40 cellular contexts compared by ENCODE assay signal in the genomic region with DNA sequence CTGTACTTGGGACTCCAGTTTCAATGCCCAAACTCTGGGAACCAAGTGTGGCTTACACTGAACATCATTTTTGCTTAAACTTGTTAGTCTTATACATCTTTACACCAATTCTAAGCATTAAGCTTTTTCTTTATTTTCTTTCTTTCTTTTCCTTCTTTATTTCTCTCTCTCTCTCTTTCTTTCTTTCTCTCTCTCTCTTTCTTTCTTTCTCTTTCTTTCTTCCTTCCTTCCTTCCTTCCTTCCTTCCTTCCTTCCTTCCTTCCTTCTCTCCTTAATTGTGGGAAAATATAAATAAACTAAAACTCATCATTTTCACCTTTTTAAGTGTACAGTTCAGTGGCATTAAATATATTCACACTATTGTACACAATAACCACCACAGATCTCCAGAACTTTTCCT. TPM values are rescaled to one million over a fixed set of nuclear protein-coding genes. Genes with fewer than 3 reads are reported as not detected.
DNase-seq lines count a peak whose midpoint lies in the region; ATAC-seq, FAIRE-seq and TF ChIP-seq lines count a peak whose summit lies in the region.
"Had no signal": no experiment of that assay in that cellular context is flagged by ENCODE, and none has a peak within 500 bp of the region (broad histone marks: within the 10 kb centered on the region; RNA-seq: fewer than 3 reads in every experiment).

No MANE protein-coding gene starts in this region.

- in situ Hi-C loops in K562 (cut with MboI), result no loop called here

- peak overlapping the region; percentile 59 for H3K27ac Mint-ChIP-seq in activated T-cell treated with anti-CD3 and anti-CD28 coated beads, Interleukin-2, amount 50 U/mL, for 72 hours
- H3K27ac Mint-ChIP-seq: B cell; CD14-positive monocyte; CD4-positive, alpha-beta memory T cell; CD4-positive, alpha-beta T cell; CD4-positive, CD25-positive, alpha-beta regulatory T cell; CD8-positive, alpha-beta T cell had no signal

- CTCF ChIA-PET in HEK293 (lab: Yijun Ruan, JAX) (interaction anchor here (1.0 kb wide), 1 partner anchor 296 kb away, joined by 3 read pairs; no protein-coding TSS in a partner anchor), K562 (lab: Yijun Ruan, JAX; ENCODE audit: low intra/inter-chr PET ratio) (no interaction called here)

- no peaks in the 10 kb centered on the region for H3K9me3 ChIP-seq in HEK293 (ENCODE audit: control insufficient read depth, insufficient read depth, low read depth, low read length)
- no peaks in the 10 kb centered on the region for H3K9me3 ChIP-seq in K562 (replicated peaks; ENCODE audit: control insufficient read depth, insufficient read depth, low read depth, low read length)
- H3K9me3 ChIP-seq: A549; BE2C; BLaER1; BLaER1 treated with 17β-estradiol and CSF1 and Interleukin-3, amounts not matched to agents 10 nM and 100 nM had no signal

- POLR2A ChIA-PET in HEK293 (lab: Yijun Ruan, JAX), result no interaction called here
- POLR2A ChIA-PET in K562 (lab: Yijun Ruan, JAX), result no interaction called here

- H3K79me2 ChIP-seq in K562 (ENCODE audit: control insufficient read depth, insufficient read depth, low read length), result no peaks in the 10 kb centered on the region

- no peak for FAIRE-seq in K562 (lab: Jason Lieb, UNC)
- FAIRE-seq: A204.1, A549, D721Med had no signal

- peaks cover 2 to 3% of the 10 kb centered on the region in 2 donors for H3K9me3 Mint-ChIP-seq in activated T-cell treated with anti-CD3 and anti-CD28 coated beads, Interleukin-2, amount 50 U/mL, for 72 hours
- H3K9me3 Mint-ChIP-seq: CD4-positive, alpha-beta T cell; CD4-positive, CD25-positive, alpha-beta regulatory T cell; CD8-positive, alpha-beta memory T cell; CD8-positive, alpha-beta T cell had no signal

- H3K4me1 Mint-ChIP-seq in activated T-cell treated with anti-CD3 and anti-CD28 coated beads, Interleukin-2, amount 50 U/mL, for 72 hours (ENCODE audit: low read depth), result no peaks in the 10 kb centered on the region
- H3K4me1 Mint-ChIP-seq: B cell; CD4-positive, alpha-beta memory T cell; CD8-positive, alpha-beta memory T cell had no signal

- H3K27me3 ChIP-seq in K562 (ENCODE audit: control insufficient read depth in 2 of 2, insufficient read depth in 2 of 2, low read length in 2 of 2), result peaks cover 0 to under 1% of the 10 kb centered on the region in 2 experiments; a peak in 1 of 5 replicates
- H3K27me3 ChIP-seq: BLaER1; BLaER1 treated with 17β-estradiol and CSF1 and Interleukin-3, amounts not matched to agents 10 nM and 100 nM had no signal

- TF ChIP-seq CTCF in HEK293 (tag by site-specific recombination; IDR thresholded peaks at IDR 0.05), result no peak
- TF ChIP-seq CTCF in K562 (IDR thresholded peaks at IDR 0.05 in 2 of 3, conservative IDR thresholded peaks at IDR 0.05 in 1 of 3; ENCODE audit: insufficient read depth in 2 of 3, low read depth in 1 of 3, low read length in 3 of 3), result no peak

- H3K27me3 Mint-ChIP-seq in activated T-cell treated with anti-CD3 and anti-CD28 coated beads, Interleukin-2, amount 50 U/mL, for 72 hours (ENCODE audit: low read depth), result no peaks in the 10 kb centered on the region
- H3K27me3 Mint-ChIP-seq: B cell; CD4-positive, alpha-beta memory T cell had no signal

- no peak for TF ChIP-seq EP300 in K562 (IDR thresholded peaks at IDR 0.05; ENCODE audit: low read length)

- no peak for ATAC-seq in activated T-cell treated with anti-CD3 and anti-CD28 coated beads, Interleukin-2, amount 50 U/mL, for 72 hours (replicated peaks in 1 of 2)
- ATAC-seq in K562 (no peak), HG02588 (IDR thresholded peaks at IDR 0.05; ENCODE audit: unreplicated experiment) (no peak)
- ATAC-seq: A549; CD8-positive, alpha-beta T cell had no signal

- no peak for DNase-seq in activated T-cell treated with anti-CD3 and anti-CD28 coated beads, Interleukin-2, amount 50 U/mL, for 72 hours
- DNase-seq in activated T-cell treated with anti-CD3 and anti-CD28 coated beads for 4 hours, result no peak
- DNase-seq in K562 (ENCODE audit: extremely low read depth in 1 of 4, low spot score in 3 of 4), result no peak
- DNase-seq in hypothalamus (lab: John Stamatoyannopoulos, UW), result no peak
- DNase-seq: 8988T; ACHN; AML-193; BE2C; C1 segment of cervical spinal cord; Caco-2; Calu3; CD4-positive, alpha-beta memory T cell; CD4-positive, alpha-beta T cell; CD4-positive, CD25-positive, alpha-beta regulatory T cell; CD8-positive, alpha-beta memory T cell; CD8-positive, alpha-beta T cell; COR-L47; DMS 273 treated with DMSO at 0.1 percent for 48 hours; DMS153; DMS53; DMS79; DMS79 treated with DMSO at 0.1 percent for 48 hours; DND-41; EL had no signal

- no peak for TF ChIP-seq POLR2A in K562 (conservative IDR thresholded peaks at IDR 0.05)

- H3K36me3 Mint-ChIP-seq in activated T-cell treated with anti-CD3 and anti-CD28 coated beads, Interleukin-2, amount 50 U/mL, for 72 hours (ENCODE audit: insufficient read depth in 2 of 2), result no peaks in the 10 kb centered on the region
- H3K36me3 Mint-ChIP-seq: CD14-positive monocyte; CD4-positive, alpha-beta memory T cell; CD4-positive, CD25-positive, alpha-beta regulatory T cell; CD8-positive, alpha-beta memory T cell; CD8-positive, alpha-beta T cell had no signal

- H3K36me3 ChIP-seq in HEK293 (ENCODE audit: control insufficient read depth in 2 of 2, insufficient read depth in 1 of 2, low read length in 2 of 2) (no peaks in the 10 kb centered on the region), K562 (ENCODE audit: control insufficient read depth, insufficient read depth, low read length) (no peaks in the 10 kb centered on the region)
- H3K36me3 ChIP-seq: BE2C; BLaER1; BLaER1 treated with 17β-estradiol and CSF1 and Interleukin-3, amounts not matched to agents 10 nM and 100 nM had no signal

- H3K9ac ChIP-seq in K562 (ENCODE audit: insufficient read depth in 1 of 2, low read depth in 2 of 2, low read length in 2 of 2), result no peak overlapping the region
- H3K9ac ChIP-seq: BLaER1; BLaER1 treated with 17β-estradiol and CSF1 and Interleukin-3, amounts not matched to agents 10 nM and 100 nM had no signal

- TF ChIP-seq RAD21 in K562 (CRISPR knock-in tag; conservative IDR thresholded peaks at IDR 0.05 in 1 of 2, IDR thresholded peaks at IDR 0.05 in 1 of 2), result no peak

- no peaks in the 10 kb centered on the region for H4K20me1 ChIP-seq in K562 (replicated peaks; ENCODE audit: control insufficient read depth, insufficient read depth, low read length)
- H4K20me1 ChIP-seq: BLaER1; BLaER1 treated with 17β-estradiol and CSF1 and Interleukin-3, amounts not matched to agents 10 nM and 100 nM had no signal

- H3K4me1 ChIP-seq in HEK293 (ENCODE audit: control insufficient read depth, insufficient read depth, low read length), result no peaks in the 10 kb centered on the region
- no peaks in the 10 kb centered on the region for H3K4me1 ChIP-seq in K562 (replicated peaks in 1 of 2; ENCODE audit: control insufficient read depth in 2 of 2, insufficient read depth in 2 of 2, low read length in 2 of 2)
- H3K4me1 ChIP-seq: A549, BE2C, BLaER1, Caco-2 had no signal

- H3K9me1 ChIP-seq in K562 (ENCODE audit: control insufficient read depth, insufficient read depth, low read length), result no peaks in the 10 kb centered on the region

- H3K4me2 ChIP-seq in K562 (ENCODE audit: insufficient read depth, low read length), result no peak overlapping the region
- H3K4me2 ChIP-seq: A549; BLaER1; BLaER1 treated with 17β-estradiol and CSF1 and Interleukin-3, amounts not matched to agents 10 nM and 100 nM had no signal

- H3K27ac ChIP-seq in HEK293 (ENCODE audit: extremely low read depth, low read depth, low read length), result no peak overlapping the region
- no peak overlapping the region for H3K27ac ChIP-seq in K562 (ENCODE audit: extremely low read depth, low read depth, low read length)
- H3K27ac ChIP-seq: 22Rv1; A549; BLaER1; BLaER1 treated with 17β-estradiol and CSF1 and Interleukin-3, amounts not matched to agents 10 nM and 100 nM; C4-2B had no signal

- H3K4me3 Mint-ChIP-seq in activated T-cell treated with anti-CD3 and anti-CD28 coated beads, Interleukin-2, amount 50 U/mL, for 72 hours, result no peak overlapping the region
- H3K4me3 Mint-ChIP-seq: B cell; CD14-positive monocyte; CD4-positive, alpha-beta memory T cell; CD4-positive, alpha-beta T cell; CD4-positive, CD25-positive, alpha-beta regulatory T cell; CD8-positive, alpha-beta memory T cell; CD8-positive, alpha-beta T cell had no signal

- no TSS peak for BruUV-seq in K562 (replicated peaks; lab: Mats Ljungman, UMichigan)

- H3K4me3 ChIP-seq in HEK293 (ENCODE audit: low read depth, low read length) (no peak overlapping the region), K562 (no peak overlapping the region)
- H3K4me3 ChIP-seq: A549; BLaER1; BLaER1 treated with 17β-estradiol and CSF1 and Interleukin-3, amounts not matched to agents 10 nM and 100 nM had no signal

- H2AFZ ChIP-seq in K562 (ENCODE audit: low read depth, low read length), result no peak overlapping the region

- intact Hi-C loops in K562 (cut with micrococcal nuclease), result no loop called here

RNA-seq across cellular contexts. Expression of gene HLA-DQA2, which starts 31.6 kb away (rescaled TPM):
- 1 to 10 TPM in 1 of 2 donors, not detected in 1; 1.2 TPM for total RNA-seq in activated T-cell treated with anti-CD3 and anti-CD28 coated beads, Interleukin-2, amount 50 U/mL, for 72 hours
- total RNA-seq in K562 (2011; cell fraction: chromatin; rRNA removed; ENCODE audit: low replicate concordance), result not detected in 2 replicates
- not detected in 2 replicates for total RNA-seq in K562 (2011; cell fraction: nucleolus; rRNA removed)
- total RNA-seq in K562 (2011; cell fraction: nucleoplasm; rRNA removed), result not detected in 2 replicates
- total RNA-seq in K562 (2014; rRNA removed), result not detected in 2 replicates
- not detected in 2 replicates for total RNA-seq in K562 (2014; rRNA removed; fragmentation: Illumina TruSeq; extraction: Trizol)
- total RNA-seq in K562 (2015; rRNA removed; fragmentation: Illumina TruSeq; extraction: Trizol), result not detected in 2 replicates
- total RNA-seq in K562 (2021), result not detected in 2 replicates
- polyA plus RNA-seq in K562 (2011; rRNA removed), result not detected in 2 replicates
- not detected in 2 replicates for polyA plus RNA-seq in K562 (2011; cell fraction: cytosol; rRNA removed)
- not detected in 2 replicates for polyA plus RNA-seq in K562 (2011; cell fraction: nucleus; rRNA removed)
- polyA plus RNA-seq in K562 (2012), result not detected in 2 replicates
- not detected in 2 replicates for polyA plus RNA-seq in K562 (2014; fragmentation: Illumina TruSeq; extraction: Trizol)
- not detected for polyA plus RNA-seq in K562 (2014; fragmentation: Nextera tagmentation; extraction: Ambion mirVana)
- polyA plus RNA-seq in K562 (2014; rRNA removed), result not detected in 2 replicates
- not detected in 2 replicates for polyA minus RNA-seq in K562 (2011; rRNA and poly(A)+ RNA removed)
- polyA minus RNA-seq in K562 (2011; cell fraction: cytosol; rRNA and poly(A)+ RNA removed), result not detected in 2 replicates
- not detected in 2 replicates for polyA minus RNA-seq in K562 (2011; cell fraction: nucleus; rRNA and poly(A)+ RNA removed)
- total RNA-seq: A172; A673; Caco-2; CD4-positive, alpha-beta memory T cell; Daoy had no signal
- polyA plus RNA-seq: A549, AG04450, BJ had no signal

RNA-seq across cellular contexts. Expression of gene HLA-DQB1, which starts 43.2 kb away (rescaled TPM):
- total RNA-seq in activated T-cell treated with anti-CD3 and anti-CD28 coated beads, Interleukin-2, amount 50 U/mL, for 72 hours, result 1 to 10 TPM; 2.5 to 2.9 TPM
- total RNA-seq in K562 (2011; cell fraction: chromatin; rRNA removed; ENCODE audit: low replicate concordance), result not detected in 2 replicates
- total RNA-seq in K562 (2011; cell fraction: nucleolus; rRNA removed), result not detected in 2 replicates
- not detected in 2 replicates for total RNA-seq in K562 (2011; cell fraction: nucleoplasm; rRNA removed)
- not detected in 2 replicates for total RNA-seq in K562 (2014; rRNA removed)
- not detected in 2 replicates for total RNA-seq in K562 (2014; rRNA removed; fragmentation: Illumina TruSeq; extraction: Trizol)
- total RNA-seq in K562 (2015; rRNA removed; fragmentation: Illumina TruSeq; extraction: Trizol), result not detected in 2 replicates
- 0.29 TPM in 1 of 2 replicates, not detected in the other for total RNA-seq in K562 (2021)
- not detected in 2 replicates for polyA plus RNA-seq in K562 (2011; rRNA removed)
- not detected in 2 replicates for polyA plus RNA-seq in K562 (2011; cell fraction: cytosol; rRNA removed)
- not detected in 2 replicates for polyA plus RNA-seq in K562 (2011; cell fraction: nucleus; rRNA removed)
- polyA plus RNA-seq in K562 (2012), result not detected in 2 replicates
- polyA plus RNA-seq in K562 (2014; fragmentation: Illumina TruSeq; extraction: Trizol), result not detected in 2 replicates
- polyA plus RNA-seq in K562 (2014; fragmentation: Nextera tagmentation; extraction: Ambion mirVana), result not detected
- polyA plus RNA-seq in K562 (2014; rRNA removed), result not detected in 2 replicates
- not detected in 2 replicates for polyA minus RNA-seq in K562 (2011; rRNA and poly(A)+ RNA removed)
- not detected in 2 replicates for polyA minus RNA-seq in K562 (2011; cell fraction: cytosol; rRNA and poly(A)+ RNA removed)
- polyA minus RNA-seq in K562 (2011; cell fraction: nucleus; rRNA and poly(A)+ RNA removed), result not detected in 2 replicates
- total RNA-seq: A172, A673, Caco-2 had no signal
- polyA plus RNA-seq: A549, AG04450, BJ had no signal

RNA-seq across cellular contexts. Expression of gene HLA-DQB2, which starts 53.7 kb away (rescaled TPM):
- total RNA-seq in activated T-cell treated with anti-CD3 and anti-CD28 coated beads, Interleukin-2, amount 50 U/mL, for 72 hours, result under 1 TPM; 0.36 to 0.60 TPM
- total RNA-seq in K562 (2011; cell fraction: chromatin; rRNA removed; ENCODE audit: low replicate concordance), result not detected in 2 replicates
- total RNA-seq in K562 (2011; cell fraction: nucleolus; rRNA removed), result not detected in 2 replicates
- not detected in 2 replicates for total RNA-seq in K562 (2011; cell fraction: nucleoplasm; rRNA removed)
- total RNA-seq in K562 (2014; rRNA removed), result not detected in 2 replicates
- not detected in 2 replicates for total RNA-seq in K562 (2014; rRNA removed; fragmentation: Illumina TruSeq; extraction: Trizol)
- total RNA-seq in K562 (2015; rRNA removed; fragmentation: Illumina TruSeq; extraction: Trizol), result not detected in 2 replicates
- total RNA-seq in K562 (2021), result not detected in 2 replicates
- not detected in 2 replicates for polyA plus RNA-seq in K562 (2011; rRNA removed)
- polyA plus RNA-seq in K562 (2011; cell fraction: cytosol; rRNA removed), result not detected in 2 replicates
- polyA plus RNA-seq in K562 (2011; cell fraction: nucleus; rRNA removed), result not detected in 2 replicates
- not detected in 2 replicates for polyA plus RNA-seq in K562 (2012)
- polyA plus RNA-seq in K562 (2014; fragmentation: Illumina TruSeq; extraction: Trizol), result not detected in 2 replicates
- not detected for polyA plus RNA-seq in K562 (2014; fragmentation: Nextera tagmentation; extraction: Ambion mirVana)
- polyA plus RNA-seq in K562 (2014; rRNA removed), result not detected in 2 replicates
- not detected in 2 replicates for polyA minus RNA-seq in K562 (2011; rRNA and poly(A)+ RNA removed)
- polyA minus RNA-seq in K562 (2011; cell fraction: cytosol; rRNA and poly(A)+ RNA removed), result not detected in 2 replicates
- polyA minus RNA-seq in K562 (2011; cell fraction: nucleus; rRNA and poly(A)+ RNA removed), result not detected in 2 replicates
- total RNA-seq: A172; A673; Caco-2; CD4-positive, alpha-beta memory T cell; Daoy had no signal
- polyA plus RNA-seq: A549, AG04450, BJ had no signal
